In the genomic region with DNA sequence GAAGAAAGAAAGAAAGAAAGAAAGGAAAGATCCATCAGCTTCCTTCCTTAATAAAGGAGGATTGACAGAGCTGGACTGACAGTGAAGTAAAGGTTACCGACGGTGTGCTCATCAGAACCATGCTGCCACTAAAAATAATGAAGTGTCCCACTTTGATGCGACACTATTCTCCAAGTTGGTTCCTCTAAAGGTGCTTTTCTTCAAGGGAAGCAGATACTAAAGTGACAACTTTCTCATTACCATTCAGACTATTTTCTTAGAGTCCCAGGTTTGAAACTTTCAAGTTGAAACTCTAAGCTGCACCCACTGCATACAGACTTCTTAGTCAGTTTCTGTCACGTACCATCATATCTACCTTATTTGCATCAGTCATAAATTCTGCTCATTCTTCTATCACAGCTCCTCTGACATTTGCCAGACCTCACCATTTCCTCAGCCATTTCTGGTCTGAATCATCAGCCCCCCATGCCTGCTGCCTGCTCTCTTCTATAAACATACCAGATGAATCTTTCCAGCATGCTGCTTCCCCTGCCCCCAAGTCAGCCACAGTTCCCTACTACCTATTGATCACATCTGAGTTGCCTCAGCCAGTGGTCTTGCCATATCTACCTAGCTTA, we compare ENCODE assay signal across 10 cellular contexts.
DNase-seq lines count a peak whose midpoint lies in the region; ATAC-seq and TF ChIP-seq lines count a peak whose summit lies in the region.
"Had no signal": no experiment of that assay in that cellular context is flagged by ENCODE, and none has a peak within 500 bp of the region (broad histone marks: within the 10 kb centered on the region; RNA-seq: fewer than 3 reads in every experiment).

No MANE protein-coding gene starts in this region.

- peak overlapping the region; percentile 89 for H3K4me2 ChIP-seq in MM.1S (ENCODE audit: low read depth, low read length)

- H3K9me3 ChIP-seq in MM.1S (replicated peaks; ENCODE audit: insufficient read depth, low read length): no peaks in the 10 kb centered on the region

- peak; percentile 30 for DNase-seq in MM.1S
- peak; percentile 23 for DNase-seq in naive B cell
- no peak for DNase-seq in SW 1271 (lab: John Stamatoyannopoulos, UW)
- no peak for DNase-seq in chondrocyte (ENCODE audit: low spot score)
- DNase-seq in NCI-H146 (lab: John Stamatoyannopoulos, UW): no peak
- DNase-seq in UCSD-AML1 (lab: John Stamatoyannopoulos, UW; ENCODE audit: unreplicated experiment): no peak
- DNase-seq: T-cell had no signal

- H3K27me3 Mint-ChIP-seq in naive B cell (no peaks in the 10 kb centered on the region), chondrocyte (ENCODE audit: low read depth) (no peaks in the 10 kb centered on the region)
- H3K27me3 Mint-ChIP-seq: dendritic cell treated with granulocyte-macrophage colony-stimulating factor and Interleukin-4, amounts not matched to agents 40 ng/mL and 50 ng/mL, for 4 days had no signal

- H3K27ac Mint-ChIP-seq in naive B cell (no peak overlapping the region), chondrocyte (ENCODE audit: unreplicated experiment) (no peak overlapping the region)
- H3K27ac Mint-ChIP-seq: dendritic cell treated with granulocyte-macrophage colony-stimulating factor and Interleukin-4, amounts not matched to agents 40 ng/mL and 50 ng/mL, for 4 days; T-cell had no signal

- TF ChIP-seq CTCF in MM.1S (IDR thresholded peaks at IDR 0.05; ENCODE audit: low read length) (no peak), chondrocyte (IDR thresholded peaks at IDR 0.05) (no peak)

- H2AFZ ChIP-seq in MM.1S (ENCODE audit: low read length): peak overlapping the region; percentile 63

- peaks cover 17% of the 10 kb centered on the region for H3K4me1 ChIP-seq in MM.1S (ENCODE audit: low read length)

- no peaks in the 10 kb centered on the region for H3K79me2 ChIP-seq in MM.1S (ENCODE audit: low read length)

- H3K4me3 Mint-ChIP-seq in naive B cell (no peak overlapping the region), chondrocyte (ENCODE audit: unreplicated experiment) (no peak overlapping the region)
- H3K4me3 Mint-ChIP-seq: dendritic cell treated with granulocyte-macrophage colony-stimulating factor and Interleukin-4, amounts not matched to agents 40 ng/mL and 50 ng/mL, for 4 days; T-cell had no signal

- ATAC-seq in GM18867 (IDR thresholded peaks at IDR 0.05; ENCODE audit: unreplicated experiment): peak; percentile 91
- peak; percentile 87 for ATAC-seq in HG02610 (IDR thresholded peaks at IDR 0.05; ENCODE audit: unreplicated experiment)
- ATAC-seq in naive B cell (ENCODE audit: low read depth in 2 of 2): peak; percentile 41 to 44
- ATAC-seq: T-cell had no signal

- peaks cover 0 to 5% of the 10 kb centered on the region in 2 donors for H3K36me3 Mint-ChIP-seq in naive B cell
- no peaks in the 10 kb centered on the region for H3K36me3 Mint-ChIP-seq in chondrocyte (ENCODE audit: low read depth)
- H3K36me3 Mint-ChIP-seq: T-cell had no signal

- peaks cover 0 to 1% (median 0%) of the 10 kb centered on the region in 7 donors for H3K9me3 Mint-ChIP-seq in naive B cell
- no peaks in the 10 kb centered on the region for H3K9me3 Mint-ChIP-seq in chondrocyte (ENCODE audit: low read depth)
- H3K9me3 Mint-ChIP-seq: T-cell had no signal

- H3K27ac ChIP-seq in MM.1S (ENCODE audit: low read length): peak overlapping the region; percentile 41; the same call in 1 of the 2 replicates

- peak overlapping the region; percentile 17; the same call in 1 of the 2 replicates for H3K9ac ChIP-seq in MM.1S (ENCODE audit: low read length)

- no peaks in the 10 kb centered on the region for H3K9me2 ChIP-seq in MM.1S (replicated peaks; ENCODE audit: insufficient read depth, low read length)

- H3K4me1 Mint-ChIP-seq in naive B cell (peaks cover 18 to 26% (median 22%) of the 10 kb centered on the region in 3 donors), chondrocyte (ENCODE audit: low read depth) (peaks cover 42% of the 10 kb centered on the region)
- H3K4me1 Mint-ChIP-seq: T-cell had no signal

- no peaks in the 10 kb centered on the region for H3K27me3 ChIP-seq in MM.1S (replicated peaks; ENCODE audit: insufficient read depth, low read length)

- no peaks in the 10 kb centered on the region for H4K20me1 ChIP-seq in MM.1S (ENCODE audit: insufficient read depth, low read length)

- peak overlapping the region; percentile 45 for H3K4me3 ChIP-seq in MM.1S (ENCODE audit: low read length)

- H3K36me3 ChIP-seq in MM.1S (replicated peaks; ENCODE audit: insufficient read depth, low read length): no peaks in the 10 kb centered on the region

- H3F3A ChIP-seq in MM.1S (ENCODE audit: insufficient read depth, low read length): peaks cover 10% of the 10 kb centered on the region; the same call in 1 of the 2 replicates

Comparison
In these comparisons a context has a peak if more than half of its experiments do, and no peak if none do; other contexts are left out.
1. DNase-seq: peak in MM.1S (single experiment) and naive B cell (single experiment); none in SW 1271 (0 of 2), chondrocyte (single experiment), NCI-H146 (single experiment) and UCSD-AML1 (single experiment).
2. Peak in every context shown above with its lines, with median percentiles within 50 percentile points of each other: ATAC-seq.